1 cellular context compared by ENCODE assay signal in genomic region chr20:35410613-35411012, GRCh38.
TF ChIP-seq lines count a peak whose summit lies in the region.

No MANE protein-coding gene starts in this region.

TF ChIP-seq in GM12878, 131 proteins besides CTCF, POLR2A, EP300 and RAD21:
- TF ChIP-seq ZNF384 (IDR thresholded peaks at IDR 0.05; ENCODE audit: borderline replicate concordance, low read depth, low read length) (peak; percentile 49; the same call in 1 of the 2 replicates), ZBTB33 (IDR thresholded peaks at IDR 0.05) (no peak)
